In genomic region chr7:82384779-82385178, GRCh38 we compare ENCODE assay signal across 20 cellular contexts. TPM values are rescaled to one million over a fixed set of nuclear protein-coding genes. Genes with fewer than 3 reads are reported as not detected.
"Had no signal": no experiment of that assay in that cellular context is flagged by ENCODE, and none has a peak within 500 bp of the region (broad histone marks: within the 10 kb centered on the region; RNA-seq: fewer than 3 reads in every experiment).

No MANE protein-coding gene starts in this region.

- H3K27me3 Mint-ChIP-seq: activated naive CD8-positive, alpha-beta T cell; memory B cell; natural killer cell treated with Interleukin-12 subunit alpha and Interleukin-12 subunit beta and Interleukin-15 and Interleukin-18, amount 100 ng/mL, for 72 hours had no signal

- H3K27me3 ChIP-seq: upper lobe of left lung had no signal

- H3K4me1 ChIP-seq: pancreas, upper lobe of left lung had no signal

- ATAC-seq: activated CD4-positive, CD25-positive, alpha-beta regulatory T cell treated with anti-CD3 and anti-CD28 coated beads, Interleukin-2, amount 50 U/mL, for 24 hours; activated CD8-positive, alpha-beta T cell treated with anti-CD3 and anti-CD28 coated beads, Interleukin-2, amount 10 ng/mL, durations not matched to agents 7 days and 5 days; left cardiac atrium; natural killer cell treated with Interleukin-12 subunit alpha and Interleukin-12 subunit beta and Interleukin-15 and Interleukin-18, amount 100 ng/mL, for 72 hours; pancreas; right cardiac atrium had no signal

- H3K4me1 Mint-ChIP-seq: memory B cell had no signal

- H3K27ac ChIP-seq: pancreas, thoracic aorta, upper lobe of left lung had no signal

- H3K9me3 Mint-ChIP-seq: memory B cell; natural killer cell treated with Interleukin-12 subunit alpha and Interleukin-12 subunit beta and Interleukin-15 and Interleukin-18, amount 100 ng/mL, for 72 hours had no signal

- DNase-seq: activated CD4-positive, alpha-beta T cell treated with anti-CD3 and anti-CD28 coated beads, Interleukin-2, amount 50 U/mL, for 1 hour; activated CD8-positive, alpha-beta T cell treated with anti-CD3 and anti-CD28 coated beads, Interleukin-2, amount 10 ng/mL, durations not matched to agents 7 days and 5 days; activated T-cell treated with anti-CD3 and anti-CD28 coated beads, Interleukin-2, amount 50 U/mL, for 1 hour; central memory CD4-positive, alpha-beta T cell; dermis blood vessel endothelial cell; effector CD8-positive, alpha-beta T cell; foreskin melanocyte; hippocampal formation; left cardiac atrium; pancreas; right cardiac atrium; stimulated activated CD4-positive, alpha-beta T cell treated with anti-CD3 and anti-CD28 coated beads, Interleukin-4, amount 100 ng/mL, for 24 hours; stimulated activated naive CD4-positive, alpha-beta T cell treated with Interleukin-2 at 50 U/mL for 16 hours; upper lobe of left lung had no signal

- H3K36me3 ChIP-seq: pancreas, thoracic aorta, upper lobe of left lung had no signal

- H3K36me3 Mint-ChIP-seq: activated naive CD8-positive, alpha-beta T cell; memory B cell; natural killer cell treated with Interleukin-12 subunit alpha and Interleukin-12 subunit beta and Interleukin-15 and Interleukin-18, amount 100 ng/mL, for 72 hours had no signal

- H3K9me3 ChIP-seq: pancreas, thoracic aorta, upper lobe of left lung had no signal

- H3K4me3 ChIP-seq: pancreas, thoracic aorta, upper lobe of left lung had no signal

- H3K4me3 Mint-ChIP-seq: activated CD8-positive, alpha-beta T cell treated with anti-CD3 and anti-CD28 coated beads, Interleukin-2, amount 10 ng/mL, durations not matched to agents 7 days and 5 days; activated naive CD8-positive, alpha-beta T cell; memory B cell; natural killer cell treated with Interleukin-12 subunit alpha and Interleukin-12 subunit beta and Interleukin-15 and Interleukin-18, amount 100 ng/mL, for 72 hours had no signal

- H3K27ac Mint-ChIP-seq: activated CD8-positive, alpha-beta T cell treated with anti-CD3 and anti-CD28 coated beads, Interleukin-2, amount 10 ng/mL, durations not matched to agents 7 days and 5 days; activated naive CD8-positive, alpha-beta T cell; memory B cell; natural killer cell treated with Interleukin-12 subunit alpha and Interleukin-12 subunit beta and Interleukin-15 and Interleukin-18, amount 100 ng/mL, for 72 hours had no signal

RNA-seq across cellular contexts. Expression of gene CACNA2D1, which starts 58.8 kb away (rescaled TPM):
- total RNA-seq: activated CD8-positive, alpha-beta T cell treated with anti-CD3 and anti-CD28 coated beads, Interleukin-2, amount 10 ng/mL, durations not matched to agents 7 days and 5 days; natural killer cell treated with Interleukin-12 subunit alpha and Interleukin-12 subunit beta and Interleukin-15 and Interleukin-18, amount 100 ng/mL, for 72 hours; T-helper 2 cell treated with Interferon-gamma antibody and Interleukin-4, amounts not matched to agents 100 ng/mL and 5 ng/mL, for 36 hours had no signal
